In the genomic region with DNA sequence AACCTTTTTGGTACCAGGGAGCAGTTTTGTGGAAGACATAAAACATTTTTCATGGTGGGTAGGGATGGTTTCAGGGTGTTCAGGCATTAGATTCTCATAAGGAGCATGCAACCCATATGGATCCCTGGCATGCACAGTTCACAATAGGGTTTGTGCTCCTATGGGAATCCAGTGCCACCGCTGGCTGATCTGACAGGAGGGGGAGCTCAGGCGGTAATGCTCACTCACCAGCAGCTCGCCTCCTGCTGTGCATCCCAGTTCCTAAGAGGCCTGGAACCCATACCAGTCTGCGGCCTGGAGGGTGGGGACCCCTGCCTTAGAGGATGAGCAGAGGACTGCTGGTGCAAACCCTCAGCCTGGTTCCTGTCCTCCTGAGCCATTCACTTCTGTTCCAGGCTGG, we compare ENCODE assay signal across 19 cellular contexts.
"Had no signal": no experiment of that assay in that cellular context is flagged by ENCODE, and none has a peak within 500 bp of the region (broad histone marks: within the 10 kb centered on the region; RNA-seq: fewer than 3 reads in every experiment).

No MANE protein-coding gene starts in this region.

- H3K27me3 Mint-ChIP-seq: activated CD8-positive, alpha-beta memory T cell treated with anti-CD3 and anti-CD28 coated beads, Interleukin-2, amount 10 ng/mL, durations not matched to agents 7 days and 5 days had no signal

- H3K36me3 Mint-ChIP-seq: activated CD8-positive, alpha-beta memory T cell treated with anti-CD3 and anti-CD28 coated beads, Interleukin-2, amount 10 ng/mL, durations not matched to agents 7 days and 5 days; activated naive CD8-positive, alpha-beta T cell treated with anti-CD3 and anti-CD28 coated beads for 36 hours; naive thymus-derived CD4-positive, alpha-beta T cell; T-cell had no signal

- H3K27ac Mint-ChIP-seq: activated CD4-positive, alpha-beta memory T cell treated with anti-CD3 and anti-CD28 coated beads, Interleukin-2, amount 10 ng/mL, durations not matched to agents 7 days and 5 days; activated CD8-positive, alpha-beta memory T cell treated with anti-CD3 and anti-CD28 coated beads, Interleukin-2, amount 10 ng/mL, durations not matched to agents 7 days and 5 days; activated naive CD8-positive, alpha-beta T cell treated with anti-CD3 and anti-CD28 coated beads for 36 hours; naive thymus-derived CD4-positive, alpha-beta T cell; T-cell had no signal

- H3K27me3 ChIP-seq: body of pancreas, neutrophil, sigmoid colon, tibial nerve had no signal

- H3K36me3 ChIP-seq: neutrophil, sigmoid colon, tibial nerve had no signal

- H3K9me3 Mint-ChIP-seq: activated CD4-positive, alpha-beta memory T cell treated with anti-CD3 and anti-CD28 coated beads, Interleukin-2, amount 10 ng/mL, durations not matched to agents 7 days and 5 days; T-cell had no signal

- H3K9me3 ChIP-seq: body of pancreas, mucosa of descending colon, neutrophil, sigmoid colon had no signal

- H3K4me1 ChIP-seq: body of pancreas had no signal

- H3K4me1 Mint-ChIP-seq: activated CD4-positive, alpha-beta memory T cell treated with anti-CD3 and anti-CD28 coated beads, Interleukin-2, amount 10 ng/mL, durations not matched to agents 7 days and 5 days; activated CD8-positive, alpha-beta memory T cell treated with anti-CD3 and anti-CD28 coated beads, Interleukin-2, amount 10 ng/mL, durations not matched to agents 7 days and 5 days; T-cell had no signal

- ATAC-seq: activated CD8-positive, alpha-beta memory T cell treated with anti-CD3 and anti-CD28 coated beads, Interleukin-2, amount 10 ng/mL, durations not matched to agents 7 days and 5 days; left colon; naive thymus-derived CD4-positive, alpha-beta T cell; stimulated activated naive CD8-positive, alpha-beta T cell treated with anti-CD3 and anti-CD28 coated beads, Interleukin-15, Interleukin-2, amounts not matched to agents 100 U/mL and 50 U/mL, for 24 hours; T-cell had no signal

- H3K4me3 Mint-ChIP-seq: activated CD4-positive, alpha-beta memory T cell treated with anti-CD3 and anti-CD28 coated beads, Interleukin-2, amount 10 ng/mL, durations not matched to agents 7 days and 5 days; activated CD8-positive, alpha-beta memory T cell treated with anti-CD3 and anti-CD28 coated beads, Interleukin-2, amount 10 ng/mL, durations not matched to agents 7 days and 5 days; activated naive CD8-positive, alpha-beta T cell treated with anti-CD3 and anti-CD28 coated beads for 36 hours; naive thymus-derived CD4-positive, alpha-beta T cell; T-cell had no signal

- H3K27ac ChIP-seq: body of pancreas, neutrophil, tibial nerve had no signal

- H3K4me3 ChIP-seq: body of pancreas, lung, mucosa of descending colon, sigmoid colon, tibial nerve had no signal

- DNase-seq: activated CD4-positive, alpha-beta memory T cell treated with anti-CD3 and anti-CD28 coated beads, Interleukin-2, amount 10 ng/mL, durations not matched to agents 7 days and 5 days; activated CD4-positive, alpha-beta T cell treated with anti-CD3 and anti-CD28 coated beads for 48 hours; activated CD4-positive, CD25-positive, alpha-beta regulatory T cell; activated CD8-positive, alpha-beta memory T cell treated with anti-CD3 and anti-CD28 coated beads, Interleukin-2, amount 10 ng/mL, durations not matched to agents 7 days and 5 days; activated naive CD8-positive, alpha-beta T cell treated with anti-CD3 and anti-CD28 coated beads for 36 hours; amniotic stem cell; left colon; naive thymus-derived CD4-positive, alpha-beta T cell; sigmoid colon; stimulated activated CD4-positive, alpha-beta T cell treated with anti-CD3 and anti-CD28 coated beads, Interleukin-12 subunit alpha, Interleukin-12 subunit beta, amount 100 ng/mL, for 4 hours; stimulated activated CD4-positive, alpha-beta T cell treated with anti-CD3 and anti-CD28 coated beads, Interleukin-2, amount 100 ng/mL, for 24 hours; stimulated activated naive CD8-positive, alpha-beta T cell treated with anti-CD3 and anti-CD28 coated beads, Interleukin-15, Interleukin-2, amounts not matched to agents 100 U/mL and 50 U/mL, for 24 hours; substantia nigra; T-cell had no signal
